Comparison of ENCODE assay signal across 8 cellular contexts in genomic region chr12:114343585-114343984, GRCh38.
"Had no signal": no experiment of that assay in that cellular context is flagged by ENCODE, and none has a peak within 500 bp of the region (broad histone marks: within the 10 kb centered on the region; RNA-seq: fewer than 3 reads in every experiment).

No MANE protein-coding gene starts in this region.

- DNase-seq: GDM1, GF-D8 had no signal

- ATAC-seq: GM12878 had no signal

- FAIRE-seq: G401.6, GM12878, GM12891, GM12892, GM18507, GM19239 had no signal

- H3K4me3 ChIP-seq: GM12878 had no signal
